ENCODE assay signal across 18 cellular contexts in genomic region chr4:47667552-47667951, GRCh38.
DNase-seq lines count a peak whose midpoint lies in the region; ATAC-seq, FAIRE-seq and TF ChIP-seq lines count a peak whose summit lies in the region.
"Had no signal": no experiment of that assay in that cellular context is flagged by ENCODE, and none has a peak within 500 bp of the region (broad histone marks: within the 10 kb centered on the region; RNA-seq: fewer than 3 reads in every experiment).

No MANE protein-coding gene starts in this region.

- WGBS in IMR-90 (ENCODE audit: extremely low coverage in 2 of 2, insufficient read length in 1 of 2), 2 experiments: no CpG with 5 or more reads among the region's 3 CpGs
- WGBS in SK-N-SH (ENCODE audit: low lambda C conversion rate): 62% methylated on average over 3 of the region's 3 CpGs

- no peak overlapping the region for H3K14ac ChIP-seq in IMR-90 (replicated peaks; ENCODE audit: low read depth, low read length)

- no peaks in the 10 kb centered on the region for H3K9me1 ChIP-seq in IMR-90 (ENCODE audit: insufficient read depth, low read length)

- no peak for ATAC-seq in IMR-90 (ENCODE audit: low read depth)
- no peak for ATAC-seq in naive thymus-derived CD4-positive, alpha-beta T cell
- ATAC-seq: A549, HepG2 had no signal

- no peaks in the 10 kb centered on the region for H3K36me3 Mint-ChIP-seq in naive thymus-derived CD4-positive, alpha-beta T cell

- H3F3A ChIP-seq in SK-N-SH (replicated peaks; ENCODE audit: insufficient read depth): no peaks in the 10 kb centered on the region

- H2AK5ac ChIP-seq in IMR-90 (ENCODE audit: low read depth, low read length): no peak overlapping the region

- H3K9ac ChIP-seq in IMR-90 (ENCODE audit: low read depth, low read length): no peak overlapping the region
- H3K9ac ChIP-seq in SK-N-SH: no peak overlapping the region
- H3K9ac ChIP-seq: BLaER1 had no signal

- H4K20me1 ChIP-seq in IMR-90 (ENCODE audit: insufficient read depth, low read length) (no peaks in the 10 kb centered on the region), SK-N-SH (ENCODE audit: insufficient read depth) (no peaks in the 10 kb centered on the region)
- H4K20me1 ChIP-seq: BLaER1 had no signal

- no peak overlapping the region for H3K27ac Mint-ChIP-seq in naive thymus-derived CD4-positive, alpha-beta T cell
- H3K27ac Mint-ChIP-seq: CD8-positive, alpha-beta memory T cell; GM23338; H9 had no signal

- no peak overlapping the region for H2BK5ac ChIP-seq in IMR-90 (ENCODE audit: low read depth, low read length, poor library complexity, severe bottlenecking)

- H4K5ac ChIP-seq in IMR-90 (ENCODE audit: low read depth, low read length): no peak overlapping the region

- DNase-seq in IMR-90 (peak; percentile 11), SK-N-SH (no peak), bronchial epithelial cell (ENCODE audit: low read depth) (peak; percentile 37), myocyte (ENCODE audit: low read depth) (peak; percentile 49), Ammon's horn (ENCODE audit: low spot score) (no peak), H7 (no peak), NCI-H1048 (lab: John Stamatoyannopoulos, UW) (no peak)
- no peak for DNase-seq in naive thymus-derived CD4-positive, alpha-beta T cell
- DNase-seq: Caco-2; CD8-positive, alpha-beta memory T cell; DND-41; GF-D8; H9 had no signal

- no peaks in the 10 kb centered on the region for H3K9me3 Mint-ChIP-seq in naive thymus-derived CD4-positive, alpha-beta T cell
- H3K9me3 Mint-ChIP-seq: CD8-positive, alpha-beta memory T cell; GM23338; H9 had no signal

- no peak for TF ChIP-seq POLR2A in IMR-90 (IDR thresholded peaks at IDR 0.05; ENCODE audit: low read depth, low read length)

- intact Hi-C loops in IMR-90 (cut with micrococcal nuclease): loop anchor here (5.0 kb wide), 1 partner anchor 420 kb away; no protein-coding TSS in a partner anchor
- intact Hi-C loops in naive thymus-derived CD4-positive, alpha-beta T cell (cut with micrococcal nuclease): loop anchor here in 1 of 2 donors (5.0 kb wide), 1 partner anchor 170 kb away; the partner anchor contains the start of gene CORIN

- no peaks in the 10 kb centered on the region for H3K4me1 Mint-ChIP-seq in naive thymus-derived CD4-positive, alpha-beta T cell
- H3K4me1 Mint-ChIP-seq: CD8-positive, alpha-beta memory T cell had no signal

- H3K36me3 ChIP-seq in IMR-90 (ENCODE audit: control insufficient read depth, insufficient read depth, low read length) (no peaks in the 10 kb centered on the region), SK-N-SH (replicated peaks in 1 of 2; ENCODE audit: control insufficient read depth in 1 of 2, insufficient read depth in 2 of 2, low read length in 1 of 2) (no peaks in the 10 kb centered on the region), bronchial epithelial cell (ENCODE audit: control insufficient read depth, insufficient read depth, low read length) (no peaks in the 10 kb centered on the region), H7 (replicated peaks; ENCODE audit: control insufficient read depth, insufficient read depth, low read length) (no peaks in the 10 kb centered on the region)
- H3K36me3 ChIP-seq in naive thymus-derived CD4-positive, alpha-beta T cell (ENCODE audit: control insufficient read depth in 2 of 3, insufficient read depth in 3 of 3, low read length in 3 of 3): no peaks in the 10 kb centered on the region
- H3K36me3 ChIP-seq: BLaER1 had no signal

- H2BK15ac ChIP-seq in IMR-90 (ENCODE audit: low read depth, low read length): no peak overlapping the region

- H3K27ac ChIP-seq in IMR-90 (ENCODE audit: insufficient read depth, low read length) (no peak overlapping the region), SK-N-SH (ENCODE audit: low read depth in 2 of 2, low read length in 1 of 2) (no peak overlapping the region)
- no peak overlapping the region for H3K27ac ChIP-seq in naive thymus-derived CD4-positive, alpha-beta T cell (ENCODE audit: low read depth, low read length)
- H3K27ac ChIP-seq: A549, BLaER1 had no signal

- H3K27me3 ChIP-seq in IMR-90 (ENCODE audit: control insufficient read depth, insufficient read depth, low read length): peaks cover 5% of the 10 kb centered on the region
- no peaks in the 10 kb centered on the region for H3K27me3 ChIP-seq in SK-N-SH (ENCODE audit: insufficient read depth)
- no peaks in the 10 kb centered on the region for H3K27me3 ChIP-seq in bronchial epithelial cell (ENCODE audit: control insufficient read depth, insufficient read depth, low read length)
- no peaks in the 10 kb centered on the region for H3K27me3 ChIP-seq in H7 (ENCODE audit: control insufficient read depth, insufficient read depth, low read length)
- no peaks in the 10 kb centered on the region for H3K27me3 ChIP-seq in naive thymus-derived CD4-positive, alpha-beta T cell (ENCODE audit: control insufficient read depth in 2 of 2, insufficient read depth in 2 of 2, low read length in 2 of 2)
- H3K27me3 ChIP-seq: BLaER1 had no signal

- no peak overlapping the region for H3K4me2 ChIP-seq in IMR-90 (ENCODE audit: low read depth, low read length)
- H3K4me2 ChIP-seq in SK-N-SH: no peak overlapping the region
- H3K4me2 ChIP-seq: A549, BLaER1, GM23338 had no signal

- no peak overlapping the region for H2BK120ac ChIP-seq in IMR-90 (ENCODE audit: low read depth, low read length)

- TF ChIP-seq RAD21 in IMR-90 (IDR thresholded peaks at IDR 0.05; ENCODE audit: low read length): no peak
- no peak for TF ChIP-seq RAD21 in SK-N-SH (IDR thresholded peaks at IDR 0.05; ENCODE audit: low read length)

- H3K27me3 Mint-ChIP-seq in naive thymus-derived CD4-positive, alpha-beta T cell: peaks cover 8 to 34% (median 24%) of the 10 kb centered on the region in 5 donors

- no peaks in the 10 kb centered on the region for H3K79me2 ChIP-seq in SK-N-SH (ENCODE audit: insufficient read depth)

- H2AK9ac ChIP-seq in IMR-90 (replicated peaks; ENCODE audit: low read depth, low read length, poor library complexity): no peak overlapping the region

- CTCF ChIA-PET in IMR-90 (lab: Yijun Ruan, JAX): no interaction called here
- CTCF ChIA-PET in SK-N-SH (lab: Yijun Ruan, JAX): interaction anchor here (1.0 to 7.5 kb wide), 4 partner anchors 10 to 450 kb away, joined by 3 to 60 read pairs (median 22); no protein-coding TSS in a partner anchor
- CTCF ChIA-PET in naive thymus-derived CD4-positive, alpha-beta T cell (lab: Charles Lee): interaction anchor here (1.1 kb wide), 1 partner anchor 10 kb away, joined by 3 read pairs; no protein-coding TSS in a partner anchor

- no peak overlapping the region for H4K91ac ChIP-seq in IMR-90 (ENCODE audit: insufficient read depth, low read depth, low read length)

- no peak overlapping the region for H2BK20ac ChIP-seq in IMR-90 (ENCODE audit: low read depth, low read length)

- no peak for TF ChIP-seq CTCF in IMR-90 (conservative IDR thresholded peaks at IDR 0.05; ENCODE audit: low read depth, low read length)
- no peak for TF ChIP-seq CTCF in SK-N-SH (IDR thresholded peaks at IDR 0.05)
- no peak for TF ChIP-seq CTCF in bronchial epithelial cell (IDR thresholded peaks at IDR 0.05; ENCODE audit: insufficient read depth, low read length, severe bottlenecking)

- dilution Hi-C loops in IMR-90 (cut with HindIII; ENCODE audit: low sequenced_read_pairs, unreplicated experiment): no loop called here

- no peaks in the 10 kb centered on the region for H3K9me2 ChIP-seq in SK-N-SH

- POLR2A ChIA-PET in IMR-90 (lab: Charles Lee; ENCODE audit: unreplicated experiment): no interaction called here
- POLR2A ChIA-PET in SK-N-SH (lab: Yijun Ruan, JAX): no interaction called here
- POLR2A ChIA-PET in naive thymus-derived CD4-positive, alpha-beta T cell (lab: Charles Lee): no interaction called here

- H3K4me3 ChIP-seq in IMR-90 (ENCODE audit: insufficient read depth, low read depth, low read length): no peak overlapping the region
- H3K4me3 ChIP-seq in SK-N-SH (ENCODE audit: low read depth in 2 of 2, low read length in 1 of 2): no peak overlapping the region
- H3K4me3 ChIP-seq in bronchial epithelial cell (ENCODE audit: low read depth, low read length): no peak overlapping the region
- H3K4me3 ChIP-seq in H7 (ENCODE audit: insufficient read depth, low read depth, low read length): no peak overlapping the region
- no peak overlapping the region for H3K4me3 ChIP-seq in naive thymus-derived CD4-positive, alpha-beta T cell (ENCODE audit: low read length)
- H3K4me3 ChIP-seq: A549, BLaER1, GM23338 had no signal

- H3K4me1 ChIP-seq in IMR-90 (ENCODE audit: control insufficient read depth, insufficient read depth, low read length): no peaks in the 10 kb centered on the region
- H3K4me1 ChIP-seq in SK-N-SH (ENCODE audit: control insufficient read depth in 1 of 2, insufficient read depth in 2 of 2, low read depth in 1 of 2, low read length in 1 of 2): no peaks in the 10 kb centered on the region
- no peaks in the 10 kb centered on the region for H3K4me1 ChIP-seq in naive thymus-derived CD4-positive, alpha-beta T cell (ENCODE audit: control insufficient read depth in 2 of 2, insufficient read depth in 2 of 2, low read length in 2 of 2)
- H3K4me1 ChIP-seq: A549 had no signal

- no TSS peak for BruUV-seq in IMR-90 (replicated peaks; lab: Mats Ljungman, UMichigan)

- H3K9me3 ChIP-seq in IMR-90 (ENCODE audit: control insufficient read depth, insufficient read depth, low read length) (no peaks in the 10 kb centered on the region), SK-N-SH (no peaks in the 10 kb centered on the region)
- H3K9me3 ChIP-seq in naive thymus-derived CD4-positive, alpha-beta T cell (ENCODE audit: control insufficient read depth in 2 of 3, low read length in 3 of 3): no peaks in the 10 kb centered on the region
- H3K9me3 ChIP-seq: A549, BLaER1, Caco-2 had no signal

- no peak overlapping the region for H3K56ac ChIP-seq in IMR-90 (ENCODE audit: extremely low read depth, insufficient read depth, low read length)

- no peak overlapping the region for H3K4me3 Mint-ChIP-seq in naive thymus-derived CD4-positive, alpha-beta T cell
- H3K4me3 Mint-ChIP-seq: CD8-positive, alpha-beta memory T cell; GM23338; H9 had no signal

- TF ChIP-seq EP300 in SK-N-SH (IDR thresholded peaks at IDR 0.05; ENCODE audit: borderline replicate concordance in 1 of 2, low read depth in 1 of 2, low read length in 1 of 2): no peak

- H3K79me1 ChIP-seq in IMR-90 (ENCODE audit: low read depth in 1 of 2, low read length in 2 of 2): no peaks in the 10 kb centered on the region

- FAIRE-seq in bronchial epithelial cell (lab: Jason Lieb, UNC): no peak
- FAIRE-seq: A549, HepG2, HTR-8/SVneo had no signal

- H3K4ac ChIP-seq in IMR-90 (ENCODE audit: low read depth, low read length): no peak overlapping the region

- H2AFZ ChIP-seq in IMR-90 (replicated peaks; ENCODE audit: low read length, poor library complexity) (no peak overlapping the region), SK-N-SH (ENCODE audit: low read depth) (no peak overlapping the region)

- H3K18ac ChIP-seq in IMR-90 (ENCODE audit: low read depth, low read length): no peak overlapping the region

- in situ Hi-C loops in IMR-90 (cut with MboI; ENCODE audit: low sequenced_read_pairs): no loop called here

- no peak overlapping the region for H3K23ac ChIP-seq in IMR-90 (ENCODE audit: low read depth, low read length)

- H4K8ac ChIP-seq in IMR-90 (ENCODE audit: low read depth in 2 of 2, low read length in 2 of 2): no peak overlapping the region

TF ChIP-seq in IMR-90, 13 proteins besides CTCF, POLR2A, EP300 and RAD21 (continues in another document):
- no peak for TF ChIP-seq SMC3 (IDR thresholded peaks at IDR 0.05; ENCODE audit: low read depth, low read length)

Comparison
In these comparisons a context has a peak if more than half of its experiments do, and no peak if none do; other contexts are left out.
1. DNase-seq: peak in IMR-90 (single experiment), bronchial epithelial cell (single experiment) and myocyte (single experiment); none in SK-N-SH (single experiment), Ammon's horn (single experiment), H7 (single experiment), naive thymus-derived CD4-positive, alpha-beta T cell (0 of 9) and NCI-H1048 (single experiment).